Comparison of ENCODE assay signal across 1 cellular context in genomic region chrX:48573690-48574269, GRCh38.
TF ChIP-seq lines count a peak whose summit lies in the region.

No MANE protein-coding gene starts in this region.

TF ChIP-seq in K562, 482 proteins besides CTCF, POLR2A, EP300 and RAD21 (continued from another document):
- TF ChIP-seq NKRF (IDR thresholded peaks at IDR 0.05; ENCODE audit: borderline replicate concordance) (peak; percentile 90), ARNT (IDR thresholded peaks at IDR 0.05) (peak in 1 of 2 experiments; percentile 38; a peak in 1 of 4 replicates), LCOR (CRISPR knock-in tag; IDR thresholded peaks at IDR 0.05) (peak; percentile 54; the same call in 1 of the 2 replicates), CREM (IDR thresholded peaks at IDR 0.05; ENCODE audit: low read depth) (peak; percentile 87), THRAP3 (IDR thresholded peaks at IDR 0.05; ENCODE audit: borderline replicate concordance) (no peak), PBX2 (CRISPR knock-in tag; IDR thresholded peaks at IDR 0.05; ENCODE audit: low read depth) (no peak), PBX2 (tag; conservative IDR thresholded peaks at IDR 0.05; ENCODE audit: low read depth) (0 out of 2 replicates have a peak, but pooled peaks have one; percentile 22), STAT5B (CRISPR knock-in tag; IDR thresholded peaks at IDR 0.05) (no peak), CEBPB (tag; IDR thresholded peaks at IDR 0.05) (0 out of 2 replicates have a peak, but pooled peaks have one; percentile 6), ATF1 (CRISPR knock-in tag; IDR thresholded peaks at IDR 0.05) (no peak), ATF1 (tag; IDR thresholded peaks at IDR 0.05) (peak; percentile 98), ZNF644 (tag; IDR thresholded peaks at IDR 0.05; ENCODE audit: low read depth) (0 out of 2 replicates have a peak, but pooled peaks have one; percentile 15), FOXM1 (IDR thresholded peaks at IDR 0.05; ENCODE audit: low read depth) (0 out of 2 replicates have a peak, but pooled peaks have one; percentile 6), FOXM1 (CRISPR knock-in tag; IDR thresholded peaks at IDR 0.05; ENCODE audit: low read depth) (no peak), MXI1 (IDR thresholded peaks at IDR 0.05; ENCODE audit: low read depth, low read length) (no peak), ZNF318 (IDR thresholded peaks at IDR 0.05; ENCODE audit: borderline replicate concordance in 1 of 2, low read depth in 1 of 2) (peak in 1 of 2 experiments; percentile 98; a peak in 2 of 4 replicates), FOSL1 (tag; conservative IDR thresholded peaks at IDR 0.05) (0 out of 2 replicates have a peak, but pooled peaks have one; percentile 31), NFATC3 (IDR thresholded peaks at IDR 0.05) (0 out of 2 replicates have a peak, but pooled peaks have one; percentile 63), CSDE1 (IDR thresholded peaks at IDR 0.05) (peak in 1 of 2 experiments; percentile 37; a peak in 1 of 4 replicates), SRF (CRISPR knock-in tag; IDR thresholded peaks at IDR 0.05) (peak in 1 of 2 experiments; percentile 71; a peak in 1 of 4 replicates), NBN (IDR thresholded peaks at IDR 0.05; ENCODE audit: low read depth) (peak; percentile 90), MLLT1 (IDR thresholded peaks at IDR 0.05) (peak; percentile 34 to 57; a peak in 1 of 4 replicates), MTA3 (IDR thresholded peaks at IDR 0.05; ENCODE audit: borderline replicate concordance) (peak; percentile 95), SMARCE1 (IDR thresholded peaks at IDR 0.05) (0 out of 2 replicates have a peak, but pooled peaks have one; percentile 37), MTA2 (IDR thresholded peaks at IDR 0.05; ENCODE audit: low read depth) (0 out of 2 replicates have a peak, but pooled peaks have one; percentile 16), ZNF146 (CRISPR knock-in tag; IDR thresholded peaks at IDR 0.05; ENCODE audit: unreplicated experiment) (no peak), TOE1 (IDR thresholded peaks at IDR 0.05; ENCODE audit: borderline replicate concordance) (peak; percentile 55; the same call in 1 of the 2 replicates), TOE1 (CRISPR knock-in tag; IDR thresholded peaks at IDR 0.05; ENCODE audit: borderline replicate concordance, low read depth) (no peak), ATF7 (IDR thresholded peaks at IDR 0.05) (peak; percentile 95), CTBP1 (IDR thresholded peaks at IDR 0.05; ENCODE audit: borderline replicate concordance) (peak; percentile 79), KHSRP (IDR thresholded peaks at IDR 0.05) (peak; percentile 86), MEF2D (tag; conservative IDR thresholded peaks at IDR 0.05; ENCODE audit: low read depth) (peak; percentile 55; the same call in 1 of the 2 replicates), PHF20 (IDR thresholded peaks at IDR 0.05; ENCODE audit: partially characterized antibody) (peak; percentile 88), KDM2B (CRISPR knock-in tag; IDR thresholded peaks at IDR 0.05) (no peak), ELF1 (tag; IDR thresholded peaks at IDR 0.05) (no peak), BCOR (IDR thresholded peaks at IDR 0.05) (peak; percentile 13; the same call in 1 of the 2 replicates), KDM1A (IDR thresholded peaks at IDR 0.05) (0 out of 4 replicates have a peak, but pooled peaks of 1 of the 2 experiments have one; percentile 26), HBP1 (CRISPR knock-in tag; IDR thresholded peaks at IDR 0.05) (peak; percentile 26; the same call in 1 of the 2 replicates), CBX8 (IDR thresholded peaks at IDR 0.05; ENCODE audit: borderline replicate concordance, extremely low read depth, low read depth, low read length, poor library complexity, severe bottlenecking) (no peak), ATF3 (IDR thresholded peaks at IDR 0.05) (peak; percentile 96), ATF3 (CRISPR knock-in tag; conservative IDR thresholded peaks at IDR 0.05) (no peak), RCOR1 (IDR thresholded peaks at IDR 0.05; ENCODE audit: borderline replicate concordance in 1 of 2, low read depth in 2 of 2, low read length in 2 of 2) (peak in 1 of 2 experiments; percentile 6; a peak in 1 of 4 replicates), NFRKB (IDR thresholded peaks at IDR 0.05; ENCODE audit: low read depth) (peak; percentile 57)
